In genomic region chr4:185235480-185236154, GRCh38 we compare ENCODE assay signal across 1 cellular context.
TF ChIP-seq lines count a peak whose summit lies in the region.

No MANE protein-coding gene starts in this region.

TF ChIP-seq in HepG2, 621 proteins besides CTCF, POLR2A, EP300 and RAD21 (continued from another document):
- TF ChIP-seq TSC22D2 (CRISPR knock-in tag; IDR thresholded peaks at IDR 0.05; ENCODE audit: borderline replicate concordance) = no peak
- TF ChIP-seq ETV5 (CRISPR knock-in tag; IDR thresholded peaks at IDR 0.05; ENCODE audit: borderline replicate concordance) = peak; percentile 51; the same call in 1 of the 2 replicates
- TF ChIP-seq ATF7-NPFF (CRISPR knock-in tag; IDR thresholded peaks at IDR 0.05; ENCODE audit: low read depth) = no peak
- peak; percentile 82 for TF ChIP-seq FOXA3 (CRISPR knock-in tag; IDR thresholded peaks at IDR 0.05)
- 0 out of 2 replicates have a peak, but pooled peaks have one; percentile 28 for TF ChIP-seq ZNF136 (CRISPR knock-in tag; IDR thresholded peaks at IDR 0.05; ENCODE audit: low read depth)
- TF ChIP-seq NKX3-1 (CRISPR knock-in tag; IDR thresholded peaks at IDR 0.05) = no peak
- TF ChIP-seq SAP130 (CRISPR knock-in tag; IDR thresholded peaks at IDR 0.05; ENCODE audit: low read depth) = peak; percentile 69
- TF ChIP-seq ZNF607 (CRISPR knock-in tag; IDR thresholded peaks at IDR 0.05; ENCODE audit: borderline replicate concordance) = 0 out of 2 replicates have a peak, but pooled peaks have one; percentile 18
- TF ChIP-seq ZNF280B (CRISPR knock-in tag; IDR thresholded peaks at IDR 0.05; ENCODE audit: borderline replicate concordance) = no peak
- no peak for TF ChIP-seq NR2F6 (IDR thresholded peaks at IDR 0.05)
- peak; percentile 38; the same call in 1 of the 2 replicates for TF ChIP-seq NR2F6 (CRISPR knock-in tag; IDR thresholded peaks at IDR 0.05)
- TF ChIP-seq ZNF33B (CRISPR knock-in tag; IDR thresholded peaks at IDR 0.05) = no peak
